ENCODE assay signal across 7 cellular contexts in genomic region chr5:140172473-140172872, GRCh38.
"Had no signal": no experiment of that assay in that cellular context is flagged by ENCODE, and none has a peak within 500 bp of the region (broad histone marks: within the 10 kb centered on the region; RNA-seq: fewer than 3 reads in every experiment).

No MANE protein-coding gene starts in this region.

- DNase-seq: GM23248, GOT3, H9, HCEC 1CT, KBM-7 had no signal

- H3K27ac Mint-ChIP-seq: H9 had no signal

- H3K4me3 Mint-ChIP-seq: H9 had no signal

- H3K4me3 ChIP-seq: GM23248 had no signal

- H3K27me3 Mint-ChIP-seq: IgD-negative memory B cell had no signal

- H3K4me2 ChIP-seq: KMS-11 had no signal

- H3K36me3 Mint-ChIP-seq: IgD-negative memory B cell had no signal

- H2AFZ ChIP-seq: GM23248 had no signal

- H3K9me3 Mint-ChIP-seq: H9, IgD-negative memory B cell had no signal

- H3K27ac ChIP-seq: GM23248, KMS-11 had no signal
